ENCODE assay signal across 15 cellular contexts in the genomic region with DNA sequence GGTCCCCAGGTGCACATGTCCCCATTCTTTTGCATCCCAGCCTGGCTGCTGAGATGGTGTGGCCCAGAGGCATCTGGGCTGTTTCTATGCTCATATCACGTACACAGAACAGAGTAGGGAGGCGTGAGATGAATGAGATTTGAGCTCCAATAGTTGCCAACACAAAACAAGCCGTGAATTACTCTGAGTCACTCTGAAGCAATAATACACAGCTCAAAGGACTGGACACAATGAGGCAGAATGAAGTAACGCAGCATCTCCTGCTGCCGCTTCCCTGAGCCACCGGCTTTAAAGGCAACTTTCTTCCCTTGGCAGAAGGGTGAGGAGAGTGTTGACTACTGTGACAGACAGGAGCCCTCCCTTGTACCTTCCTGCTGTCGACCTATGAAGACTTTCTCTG. TPM values are rescaled to one million over a fixed set of nuclear protein-coding genes. Genes with fewer than 3 reads are reported as not detected.
DNase-seq lines count a peak whose midpoint lies in the region; ATAC-seq and TF ChIP-seq lines count a peak whose summit lies in the region.
"Had no signal": no experiment of that assay in that cellular context is flagged by ENCODE, and none has a peak within 500 bp of the region (broad histone marks: within the 10 kb centered on the region; RNA-seq: fewer than 3 reads in every experiment).

No MANE protein-coding gene starts in this region.

- H3K27ac ChIP-seq in RWPE1: peak overlapping the region; percentile 90
- H3K27ac ChIP-seq: C4-2B, gastrocnemius medialis, tibial artery had no signal

- no peak overlapping the region for H3K4me3 ChIP-seq in epithelial cell of esophagus (ENCODE audit: low read length)
- H3K4me3 ChIP-seq: gastrocnemius medialis, tibial artery had no signal

- no peaks in the 10 kb centered on the region for H3K27me3 Mint-ChIP-seq in naive B cell
- no peaks in the 10 kb centered on the region for H3K27me3 Mint-ChIP-seq in activated T-cell treated with anti-CD3 and anti-CD28 coated beads, Interleukin-2, amount 50 U/mL, for 24 hours
- H3K27me3 Mint-ChIP-seq: progenitor cell of endocrine pancreas had no signal

- peak overlapping the region in 5 of 6 donors; percentile 9 to 96 (median 76) for H3K27ac Mint-ChIP-seq in naive B cell
- no peak overlapping the region for H3K27ac Mint-ChIP-seq in activated T-cell treated with anti-CD3 and anti-CD28 coated beads, Interleukin-2, amount 50 U/mL, for 24 hours

- no peak overlapping the region for H3K4me3 Mint-ChIP-seq in naive B cell
- H3K4me3 Mint-ChIP-seq in activated T-cell treated with anti-CD3 and anti-CD28 coated beads, Interleukin-2, amount 50 U/mL, for 24 hours: no peak overlapping the region

- CTCF ChIA-PET in RWPE1 (lab: Yijun Ruan, JAX): interaction anchor here (0.6 kb wide), 1 partner anchor 131 kb away, joined by 6 read pairs; no protein-coding TSS in a partner anchor

- no peaks in the 10 kb centered on the region for H3K9me3 Mint-ChIP-seq in naive B cell
- H3K9me3 Mint-ChIP-seq in activated T-cell treated with anti-CD3 and anti-CD28 coated beads, Interleukin-2, amount 50 U/mL, for 24 hours: no peaks in the 10 kb centered on the region

- H3K4me1 Mint-ChIP-seq in naive B cell: peaks cover 15 to 18% (median 18%) of the 10 kb centered on the region in 3 donors
- no peaks in the 10 kb centered on the region for H3K4me1 Mint-ChIP-seq in activated T-cell treated with anti-CD3 and anti-CD28 coated beads, Interleukin-2, amount 50 U/mL, for 24 hours (ENCODE audit: low read depth)

- peaks cover 49 to 50% of the 10 kb centered on the region in 2 donors for H3K36me3 Mint-ChIP-seq in naive B cell
- H3K36me3 Mint-ChIP-seq in activated T-cell treated with anti-CD3 and anti-CD28 coated beads, Interleukin-2, amount 50 U/mL, for 24 hours (ENCODE audit: low read depth): peaks cover 84% of the 10 kb centered on the region

- POLR2A ChIA-PET in RWPE1 (lab: Yijun Ruan, JAX; ENCODE audit: low non-redundant PET): no interaction called here

- TF ChIP-seq CTCF in RWPE1 (conservative IDR thresholded peaks at IDR 0.05; ENCODE audit: low read depth): no peak
- TF ChIP-seq CTCF in epithelial cell of esophagus (IDR thresholded peaks at IDR 0.05; ENCODE audit: insufficient read depth, low read depth, low read length, missing control alignments): no peak

- ATAC-seq in naive B cell (ENCODE audit: low read depth in 2 of 2) (no peak), HG03354 (IDR thresholded peaks at IDR 0.05; ENCODE audit: poor library complexity, severe bottlenecking, unreplicated experiment) (no peak)
- ATAC-seq: gastrocnemius medialis had no signal

- peak; percentile 56 for DNase-seq in Ammon's horn (ENCODE audit: low spot score)
- DNase-seq in RWPE1 (ENCODE audit: low spot score): peak; percentile 69
- peak; percentile 94 for DNase-seq in epithelial cell of esophagus (ENCODE audit: low read depth)
- DNase-seq in naive B cell: no peak
- DNase-seq in NCI-H1092 (lab: John Stamatoyannopoulos, UW): no peak
- DNase-seq in hippocampal formation (lab: John Stamatoyannopoulos, UW): no peak
- no peak for DNase-seq in activated T-cell treated with anti-CD3 and anti-CD28 coated beads, Interleukin-2, amount 50 U/mL, for 24 hours
- DNase-seq: activated naive CD4-positive, alpha-beta T cell treated with Interleukin-2 at 50 U/mL for 16 hours; gastrocnemius medialis; islet precursor cell; NCI-H1417; tibial artery had no signal

RNA-seq across cellular contexts. Expression of a gene that starts 33.9 kb away (rescaled TPM):
- not detected for polyA plus RNA-seq in naive B cell (ENCODE audit: low read depth in 6 of 6)

Comparison
In these comparisons a context has a peak if more than half of its experiments do, and no peak if none do; other contexts are left out.
1. DNase-seq: peak in Ammon's horn (single experiment), RWPE1 (single experiment) and epithelial cell of esophagus (single experiment); none in naive B cell (single experiment), NCI-H1092 (single experiment), hippocampal formation (0 of 2) and activated T-cell treated with anti-CD3 and anti-CD28 coated beads, Interleukin-2, amount 50 U/mL, for 24 hours (single experiment).